ENCODE assay signal across 14 cellular contexts in the genomic region with DNA sequence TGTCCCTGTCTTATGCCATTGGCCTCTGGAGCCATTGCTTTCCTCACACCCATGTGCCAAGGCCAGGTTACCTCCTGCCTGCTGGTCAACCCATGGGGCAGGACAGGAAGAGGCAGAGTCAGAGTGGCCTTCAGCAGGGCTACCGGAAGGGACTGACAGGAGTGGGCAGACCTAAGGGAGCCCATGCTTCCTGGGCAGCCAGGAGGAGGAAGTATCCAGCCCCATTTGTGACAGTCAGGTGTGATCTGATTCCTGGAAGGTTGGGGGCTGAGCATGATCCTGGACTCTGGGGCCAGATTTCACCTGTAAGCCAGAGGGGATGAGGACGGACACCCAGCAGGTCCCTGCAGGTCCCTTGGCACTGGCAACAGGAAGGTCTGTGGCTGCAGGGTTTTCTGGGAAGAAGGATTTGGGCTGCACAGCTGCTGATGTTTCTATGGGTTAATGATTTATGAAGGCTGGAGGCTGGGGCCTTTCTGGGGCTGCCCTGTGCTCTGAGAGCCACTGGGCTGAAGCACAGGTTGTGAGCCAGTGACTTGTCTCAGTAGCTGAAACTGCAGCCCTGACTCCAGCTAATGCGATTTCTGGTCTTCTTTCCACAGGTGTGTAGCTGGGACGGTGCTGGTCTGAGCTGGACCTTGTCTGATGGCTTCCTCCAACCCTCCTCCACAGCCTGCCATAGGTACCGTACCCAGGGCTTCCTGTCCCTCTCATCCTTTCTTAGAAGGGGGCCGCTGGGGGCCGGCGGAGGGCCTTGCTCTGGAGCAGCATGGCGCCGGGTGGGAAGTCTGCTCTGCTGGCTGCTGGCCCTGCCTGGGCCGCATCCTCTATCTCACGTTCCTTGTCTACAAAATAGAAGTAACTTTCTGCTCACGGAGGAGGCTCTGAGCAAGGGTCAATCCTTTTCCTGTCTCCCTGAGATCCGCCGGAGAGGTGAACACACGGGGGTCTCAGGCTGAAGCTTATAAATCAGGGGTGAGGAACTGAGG. TPM values are rescaled to one million over a fixed set of nuclear protein-coding genes. Genes with fewer than 3 reads are reported as not detected.
A peak's percentile ranks its signal among the peaks of the same experiment; 100 is the strongest.
DNase-seq lines count a peak whose midpoint lies in the region; ATAC-seq and FAIRE-seq lines count a peak whose summit lies in the region.
"Had no signal": no experiment of that assay in that cellular context is flagged by ENCODE, and none has a peak within 500 bp of the region (broad histone marks: within the 10 kb centered on the region; RNA-seq: fewer than 3 reads in every experiment).

No MANE protein-coding gene starts in this region.

- DNase-seq in GM19238 (ENCODE audit: insufficient read length, low spot score): peak; percentile 41
- peak; percentile 13 for DNase-seq in SHP77 treated with DMSO at 0.1 percent for 48 hours (lab: John Stamatoyannopoulos, UW)
- DNase-seq in left colon: peak; percentile 62 to 69
- DNase-seq in small intestine: peak; percentile 79
- DNase-seq in hypothalamus (lab: John Stamatoyannopoulos, UW): no peak
- no peak for DNase-seq in NCI-H748 treated with DMSO at 0.1 percent for 48 hours (lab: John Stamatoyannopoulos, UW)
- DNase-seq in activated CD4-positive, alpha-beta memory T cell treated with anti-CD3 and anti-CD28 coated beads for 36 hours: no peak
- DNase-seq: gastrocnemius medialis, NCI-H2029 treated with DMSO at 0.1 percent for 48 hours, psoas muscle had no signal

- ATAC-seq in left colon (peak; percentile 73), HG03025 (IDR thresholded peaks at IDR 0.05; ENCODE audit: low FRiP score, unreplicated experiment) (no peak)
- ATAC-seq: gastrocnemius medialis, Panc1, psoas muscle had no signal

- H3K4me3 Mint-ChIP-seq in activated CD4-positive, alpha-beta memory T cell treated with anti-CD3 and anti-CD28 coated beads for 36 hours: no peak overlapping the region

- H3K27ac ChIP-seq in small intestine (ENCODE audit: low read depth in 1 of 2, low read length in 1 of 2): peak overlapping the region; percentile 47 to 85
- H3K27ac ChIP-seq: gastrocnemius medialis, KMS-11, psoas muscle had no signal

- POLR2A ChIA-PET in activated CD4-positive, alpha-beta memory T cell treated with anti-CD3 and anti-CD28 coated beads for 36 hours (lab: Charles Lee): no interaction called here

- no peaks in the 10 kb centered on the region for H3K27me3 Mint-ChIP-seq in activated CD4-positive, alpha-beta memory T cell treated with anti-CD3 and anti-CD28 coated beads for 36 hours

- no peaks in the 10 kb centered on the region for H3K9me3 ChIP-seq in small intestine (ENCODE audit: control insufficient read depth, low read depth)
- H3K9me3 ChIP-seq: gastrocnemius medialis, psoas muscle had no signal

- peaks cover 0 to 2% of the 10 kb centered on the region in 2 donors for H3K36me3 ChIP-seq in small intestine (ENCODE audit: control insufficient read depth in 2 of 2, insufficient read depth in 2 of 2, low read length in 2 of 2)
- H3K36me3 ChIP-seq: gastrocnemius medialis had no signal

- CTCF ChIA-PET in activated CD4-positive, alpha-beta memory T cell treated with anti-CD3 and anti-CD28 coated beads for 36 hours (lab: Charles Lee): no interaction called here

- peaks cover 2 to 4% of the 10 kb centered on the region in 2 donors for H3K4me1 ChIP-seq in small intestine (ENCODE audit: control insufficient read depth in 2 of 2, insufficient read depth in 1 of 2, low read depth in 1 of 2, low read length in 1 of 2)
- H3K4me1 ChIP-seq: psoas muscle had no signal

- no peak overlapping the region for H3K27ac Mint-ChIP-seq in activated CD4-positive, alpha-beta memory T cell treated with anti-CD3 and anti-CD28 coated beads for 36 hours

- no peaks in the 10 kb centered on the region for H3K27me3 ChIP-seq in small intestine (ENCODE audit: control insufficient read depth in 2 of 2, insufficient read depth in 2 of 2, low read length in 2 of 2)
- H3K27me3 ChIP-seq: gastrocnemius medialis had no signal

- no peaks in the 10 kb centered on the region for H3K36me3 Mint-ChIP-seq in activated CD4-positive, alpha-beta memory T cell treated with anti-CD3 and anti-CD28 coated beads for 36 hours

- no peak for FAIRE-seq in small intestine (lab: Jason Lieb, UNC)

- peak overlapping the region in 1 of 2 donors; percentile 36 for H3K4me3 ChIP-seq in small intestine (ENCODE audit: low read depth in 1 of 2, low read length in 2 of 2)
- H3K4me3 ChIP-seq: gastrocnemius medialis, lung, psoas muscle had no signal

- 14 to 62% (median 29%) methylated on average over 16 of the region's 16 CpGs for WGBS in small intestine, 3 donors

- intact Hi-C loops in left colon (cut with DNase I, micrococcal nuclease): no loop called here
- intact Hi-C loops in activated CD4-positive, alpha-beta memory T cell treated with anti-CD3 and anti-CD28 coated beads for 36 hours (cut with micrococcal nuclease): no loop called here

- H3K4me1 Mint-ChIP-seq in activated CD4-positive, alpha-beta memory T cell treated with anti-CD3 and anti-CD28 coated beads for 36 hours (ENCODE audit: low read depth): no peaks in the 10 kb centered on the region

- H3K9me3 Mint-ChIP-seq in activated CD4-positive, alpha-beta memory T cell treated with anti-CD3 and anti-CD28 coated beads for 36 hours: no peaks in the 10 kb centered on the region

RNA-seq across cellular contexts. Expression of a gene that starts 40.7 kb away (rescaled TPM):
- 100 to 1,000 TPM in 1 of 2 donors, 10 to 100 TPM in 1; 91.0 to 151 TPM for total RNA-seq in left colon
- 10 to 100 TPM in 1 of 3 donors, 1 to 10 TPM in 2; 5.6 to 62.1 (median 7.8) TPM for polyA plus RNA-seq in small intestine
- not detected for total RNA-seq in activated CD4-positive, alpha-beta memory T cell treated with anti-CD3 and anti-CD28 coated beads for 36 hours

Comparison
In these comparisons a context has a peak if more than half of its experiments do, and no peak if none do; other contexts are left out.
1. DNase-seq: peak in GM19238 (single experiment), SHP77 treated with DMSO at 0.1 percent for 48 hours (single experiment), left colon (2 of 2) and small intestine (single experiment); none in hypothalamus (0 of 51), NCI-H748 treated with DMSO at 0.1 percent for 48 hours (single experiment) and activated CD4-positive, alpha-beta memory T cell treated with anti-CD3 and anti-CD28 coated beads for 36 hours (single experiment).
2. RNA of a gene that starts 40.7 kb away (total RNA-seq): 91.0 to 151 TPM in left colon; not detected in activated CD4-positive, alpha-beta memory T cell treated with anti-CD3 and anti-CD28 coated beads for 36 hours; every median in the first group is over 10 times any median in the second.